13 cellular contexts compared by ENCODE assay signal in the genomic region with DNA sequence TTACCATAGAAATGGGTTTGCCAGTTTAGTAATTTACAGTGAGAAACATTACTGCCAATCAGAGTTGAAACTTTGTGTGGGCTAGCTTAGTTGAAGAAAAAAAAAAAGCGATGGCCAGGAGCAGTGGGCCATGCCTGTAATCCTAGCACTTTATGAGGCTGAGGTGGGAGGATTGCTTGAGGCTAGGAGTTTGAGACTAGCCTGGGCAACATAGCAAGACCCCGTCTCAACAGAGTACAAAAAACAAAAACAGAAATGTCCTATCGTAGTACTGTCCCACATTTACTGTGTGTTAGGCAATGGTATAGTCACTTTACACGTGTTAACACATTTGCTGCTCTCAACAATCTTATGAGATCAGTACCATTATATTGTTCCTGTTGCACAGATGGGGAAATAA. TPM values are rescaled to one million over a fixed set of nuclear protein-coding genes. Genes with fewer than 3 reads are reported as not detected.
DNase-seq lines count a peak whose midpoint lies in the region; ATAC-seq and TF ChIP-seq lines count a peak whose summit lies in the region.
"Had no signal": no experiment of that assay in that cellular context is flagged by ENCODE, and none has a peak within 500 bp of the region (broad histone marks: within the 10 kb centered on the region; RNA-seq: fewer than 3 reads in every experiment).

No MANE protein-coding gene starts in this region.

- H3K9me3 ChIP-seq in OCI-LY7 (ENCODE audit: low read length) (no peaks in the 10 kb centered on the region), parathyroid adenoma (ENCODE audit: control insufficient read depth, low read length) (no peaks in the 10 kb centered on the region), right cardiac atrium (ENCODE audit: control insufficient read depth, low read length) (no peaks in the 10 kb centered on the region)

- H3K79me2 ChIP-seq in OCI-LY7 (ENCODE audit: insufficient read depth, low read depth, low read length) (peaks cover 81% of the 10 kb centered on the region), parathyroid adenoma (peaks cover 11% of the 10 kb centered on the region)

- H3K4me3 ChIP-seq in OCI-LY7 (ENCODE audit: low read depth, low read length, poor library complexity, severe bottlenecking) = peak overlapping the region; percentile 93
- peak overlapping the region; percentile 93 for H3K4me3 ChIP-seq in parathyroid adenoma (ENCODE audit: low read depth, low read length)
- H3K4me3 ChIP-seq in right cardiac atrium (ENCODE audit: low read length) = no peak overlapping the region

- H3K27me3 Mint-ChIP-seq in activated T-cell treated with anti-CD3 and anti-CD28 coated beads, Interleukin-2, amount 50 U/mL, for 4 hours (ENCODE audit: low read depth) = no peaks in the 10 kb centered on the region
- H3K27me3 Mint-ChIP-seq in central memory CD8-positive, alpha-beta T cell = no peaks in the 10 kb centered on the region

- WGBS in right cardiac atrium = 84% methylated on average over 4 of the region's 4 CpGs

- peak overlapping the region; percentile 90 for H3K4me2 ChIP-seq in OCI-LY7 (ENCODE audit: low read length)
- peak overlapping the region; percentile 79 for H3K4me2 ChIP-seq in parathyroid adenoma (ENCODE audit: low read length)

- H3K9me2 ChIP-seq in OCI-LY7 (ENCODE audit: insufficient read depth, low read length) = no peaks in the 10 kb centered on the region

- POLR2A ChIA-PET in OCI-LY7 (lab: Charles Lee) = interaction anchor here (0.6 to 6.8 kb wide), 2 partner anchors 27 to 64 kb away, joined by 3 to 70 read pairs; a partner anchor contains a TSS
- POLR2A ChIA-PET in GM10248 (lab: Yijun Ruan, JAX) = no interaction called here

- no peak overlapping the region for H3K27ac ChIP-seq in OCI-LY7 (ENCODE audit: low read depth, low read length, poor library complexity, severe bottlenecking)
- H3K27ac ChIP-seq in parathyroid adenoma = no peak overlapping the region
- H3K27ac ChIP-seq in right cardiac atrium (ENCODE audit: low read length) = no peak overlapping the region

- intact Hi-C loops in OCI-LY7 (cut with micrococcal nuclease; ENCODE audit: unreplicated experiment) (no loop called here), right cardiac atrium (cut with DNase I) (no loop called here)

- H3K36me3 ChIP-seq in OCI-LY7 (ENCODE audit: insufficient read depth, low read length) (no peaks in the 10 kb centered on the region), parathyroid adenoma (ENCODE audit: control insufficient read depth, insufficient read depth, low read length) (no peaks in the 10 kb centered on the region)

- DNase-seq in activated T-cell treated with anti-CD3 and anti-CD28 coated beads, Interleukin-2, amount 50 U/mL, for 4 hours = no peak
- DNase-seq in activated T-cell treated with anti-CD3 and anti-CD28 coated beads for 4 hours (no peak), OCI-LY7 (ENCODE audit: low spot score) (no peak), right cardiac atrium (no peak), GM10248 (ENCODE audit: extremely low spot score) (no peak)
- DNase-seq in central memory CD8-positive, alpha-beta T cell (ENCODE audit: low spot score in 2 of 2) = no peak
- DNase-seq: anterior cingulate cortex, DMS153, HCEC 1CT, NCI-H2081, T1000 had no signal

- BruUV-seq in OCI-LY7 (replicated peaks; lab: Mats Ljungman, UMichigan) = no TSS peak

- no peaks in the 10 kb centered on the region for H3K27me3 ChIP-seq in parathyroid adenoma (ENCODE audit: control insufficient read depth, insufficient read depth, low read length)
- H3K27me3 ChIP-seq in right cardiac atrium (ENCODE audit: control insufficient read depth, insufficient read depth) = no peaks in the 10 kb centered on the region

- no peak for TF ChIP-seq CTCF in OCI-LY7 (conservative IDR thresholded peaks at IDR 0.05; ENCODE audit: low read length)
- TF ChIP-seq CTCF in parathyroid adenoma (IDR thresholded peaks at IDR 0.05) = no peak
- TF ChIP-seq CTCF in GM10248 (IDR thresholded peaks at IDR 0.05; ENCODE audit: control extremely low read depth, extremely low read depth, low read depth, missing control alignments) = no peak

- H2AFZ ChIP-seq in OCI-LY7 (ENCODE audit: low read length) = no peak overlapping the region
- no peak overlapping the region for H2AFZ ChIP-seq in parathyroid adenoma

- peaks cover 73% of the 10 kb centered on the region for H3K4me1 Mint-ChIP-seq in activated T-cell treated with anti-CD3 and anti-CD28 coated beads, Interleukin-2, amount 50 U/mL, for 4 hours (ENCODE audit: low read depth)
- H3K4me1 Mint-ChIP-seq in central memory CD8-positive, alpha-beta T cell = peaks cover 75% of the 10 kb centered on the region

- H3K4me3 Mint-ChIP-seq in activated T-cell treated with anti-CD3 and anti-CD28 coated beads, Interleukin-2, amount 50 U/mL, for 4 hours = peak overlapping the region; percentile 99
- H3K4me3 Mint-ChIP-seq in central memory CD8-positive, alpha-beta T cell = peak overlapping the region; percentile 99

- ATAC-seq in activated T-cell treated with anti-CD3 and anti-CD28 coated beads, Interleukin-2, amount 50 U/mL, for 4 hours = no peak
- ATAC-seq in central memory CD8-positive, alpha-beta T cell (replicated peaks; ENCODE audit: extremely low read depth, poor library complexity, severe bottlenecking) = no peak
- no peak for ATAC-seq in right cardiac atrium
- ATAC-seq in GM19328 (IDR thresholded peaks at IDR 0.05; ENCODE audit: unreplicated experiment) = no peak

- peaks cover 15% of the 10 kb centered on the region for H4K20me1 ChIP-seq in OCI-LY7 (ENCODE audit: insufficient read depth, low read length)

- CTCF ChIA-PET in OCI-LY7 (lab: Charles Lee; ENCODE audit: unreplicated experiment) (interaction anchor here (0.6 kb wide), 1 partner anchor 41 kb away, joined by 3 read pairs; no protein-coding TSS in a partner anchor), GM10248 (lab: Yijun Ruan, JAX) (interaction anchor here (0.8 to 3.4 kb wide), 5 partner anchors 13 to 317 kb away, joined by 3 to 12 read pairs (median 4); a partner anchor contains a TSS)

- H3K9me3 Mint-ChIP-seq in activated T-cell treated with anti-CD3 and anti-CD28 coated beads, Interleukin-2, amount 50 U/mL, for 4 hours = no peaks in the 10 kb centered on the region
- H3K9me3 Mint-ChIP-seq in central memory CD8-positive, alpha-beta T cell = no peaks in the 10 kb centered on the region

- peaks cover 7% of the 10 kb centered on the region for H3K36me3 Mint-ChIP-seq in activated T-cell treated with anti-CD3 and anti-CD28 coated beads, Interleukin-2, amount 50 U/mL, for 4 hours (ENCODE audit: insufficient read depth)
- peaks cover 23% of the 10 kb centered on the region for H3K36me3 Mint-ChIP-seq in central memory CD8-positive, alpha-beta T cell (ENCODE audit: insufficient read depth)

- peak overlapping the region; percentile 19 for H3K27ac Mint-ChIP-seq in central memory CD8-positive, alpha-beta T cell (ENCODE audit: low read depth)

- H3K4me1 ChIP-seq in OCI-LY7 (ENCODE audit: insufficient read depth, low read length, poor library complexity, severe bottlenecking) (peaks cover 34% of the 10 kb centered on the region), parathyroid adenoma (peaks cover 18% of the 10 kb centered on the region), right cardiac atrium (ENCODE audit: control insufficient read depth, insufficient read depth, low read length) (no peaks in the 10 kb centered on the region)

- no peak overlapping the region for H3K9ac ChIP-seq in parathyroid adenoma

RNA-seq across cellular contexts. Expression of a gene that starts 2.3 kb away (rescaled TPM):
- 10 to 100 TPM; 38.9 to 49.8 (median 41.3) TPM for total RNA-seq in activated T-cell treated with anti-CD3 and anti-CD28 coated beads, Interleukin-2, amount 50 U/mL, for 4 hours
- 37.3 and 49.9 TPM in 2 replicates for total RNA-seq in OCI-LY7 (2014; rRNA removed; shearing (Covaris generic))
- 51.7 and 58.1 TPM in 2 replicates for total RNA-seq in OCI-LY7 (2022)
- total RNA-seq in right cardiac atrium = 10 to 100 TPM; 26.4 to 35.2 (median 29.7) TPM
- polyA plus RNA-seq in right cardiac atrium = 33.8 TPM

RNA-seq across cellular contexts. Expression of a gene that starts 2.6 kb away (rescaled TPM):
- total RNA-seq in activated T-cell treated with anti-CD3 and anti-CD28 coated beads, Interleukin-2, amount 50 U/mL, for 4 hours = 10 to 100 TPM in 2 of 3 donors, 1 to 10 TPM in 1; 7.3 to 11.1 (median 11.1) TPM
- total RNA-seq in OCI-LY7 (2014; rRNA removed; shearing (Covaris generic)) = 17.0 and 26.0 TPM in 2 replicates
- total RNA-seq in OCI-LY7 (2022) (32.8 and 33.2 TPM in 2 replicates), right cardiac atrium (10 to 100 TPM; 11.6 to 27.3 (median 21.5) TPM)
- polyA plus RNA-seq in right cardiac atrium = 30.2 TPM
